ENCODE assay signal across 8 cellular contexts in the genomic region with DNA sequence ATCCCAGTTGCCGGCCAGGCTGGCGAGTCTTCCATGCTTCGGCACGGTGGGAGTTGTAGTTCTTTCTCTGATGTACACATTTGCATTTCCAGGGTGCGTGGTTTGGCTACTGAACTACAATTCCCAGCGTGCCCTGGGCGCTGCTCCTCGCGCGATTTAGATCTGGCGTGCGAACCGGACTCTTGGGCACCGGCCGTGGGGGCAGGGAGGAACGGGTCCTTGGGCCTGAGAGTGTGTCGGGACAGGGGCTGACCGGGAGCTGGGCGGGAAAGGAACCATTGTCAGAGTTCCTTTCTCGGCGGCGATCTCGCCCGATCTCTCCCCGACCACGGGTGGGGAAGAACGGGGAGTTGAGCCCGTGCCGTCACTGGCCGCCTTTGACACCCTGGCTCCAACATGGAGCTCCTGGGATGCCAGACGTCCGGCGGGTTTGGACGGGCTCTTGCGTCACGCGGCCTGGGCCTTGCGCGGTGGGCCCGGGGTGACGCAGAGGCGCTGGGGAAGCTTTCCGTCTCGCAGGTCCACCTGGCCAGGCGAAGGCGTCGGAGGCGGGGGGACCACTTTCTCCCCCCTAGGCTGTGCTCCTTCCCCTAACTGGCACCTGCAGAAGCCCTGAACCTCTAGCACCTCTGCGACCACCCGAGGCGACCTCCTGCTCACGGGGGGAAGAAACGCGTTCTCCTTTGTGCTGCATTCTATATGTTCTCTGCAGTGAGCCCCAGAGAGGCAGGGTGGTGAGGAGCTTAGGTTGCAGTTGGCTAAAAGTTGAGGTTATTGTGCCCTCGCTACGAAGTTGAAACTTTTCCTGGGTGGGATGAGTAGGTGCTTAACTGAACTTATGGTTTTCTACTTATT. TPM values are rescaled to one million over a fixed set of nuclear protein-coding genes. Genes with fewer than 3 reads are reported as not detected.
A peak's percentile ranks its signal among the peaks of the same experiment; 100 is the strongest.
DNase-seq lines count a peak whose midpoint lies in the region; ATAC-seq and TF ChIP-seq lines count a peak whose summit lies in the region.

No MANE protein-coding gene starts in this region.

- H3K9ac ChIP-seq in GM23248 (peak overlapping the region; percentile 98), muscle layer of colon (ENCODE audit: low read length) (peak overlapping the region; percentile 97)

- peak overlapping the region; percentile 67 for H2AFZ ChIP-seq in GM23248

- H3K9me3 ChIP-seq in GM23248 (ENCODE audit: low read depth), result no peaks in the 10 kb centered on the region
- H3K9me3 ChIP-seq in KOPT-K1 (ENCODE audit: insufficient read depth, low read length, poor library complexity, severe bottlenecking), result no peaks in the 10 kb centered on the region
- H3K9me3 ChIP-seq in Panc1 (ENCODE audit: control insufficient read depth, insufficient read depth, low read depth, low read length), result no peaks in the 10 kb centered on the region
- no peaks in the 10 kb centered on the region for H3K9me3 ChIP-seq in esophagus squamous epithelium
- no peaks in the 10 kb centered on the region for H3K9me3 ChIP-seq in muscle layer of colon (ENCODE audit: low read length)

- POLR2A ChIA-PET in Panc1 (lab: Charles Lee), result interaction anchor here (0.7 kb wide), 1 partner anchor 421 kb away, joined by 3 read pairs; no protein-coding TSS in a partner anchor

- H4K20me1 ChIP-seq in GM23248 (ENCODE audit: insufficient read depth), result peaks cover 17% of the 10 kb centered on the region; the same call in 1 of the 2 replicates

- DNase-seq in DMS79 (lab: John Stamatoyannopoulos, UW) (peak; percentile 93), GM23248 (peak; percentile 99), Panc1 (ENCODE audit: low read depth, low spot score) (peak; percentile 96), activated T-helper 1 cell treated with Interleukin-2 at 50 U/mL for 16 hours (ENCODE audit: low read depth) (peak; percentile 72), esophagus squamous epithelium (lab: John Stamatoyannopoulos, UW) (peak; percentile 69)
- peak; percentile 87 for DNase-seq in stimulated activated CD8-positive, alpha-beta memory T cell treated with anti-CD3 and anti-CD28 coated beads, Interleukin-4, amount 100 ng/mL, for 48 hours

- H3K27me3 ChIP-seq in GM23248 (replicated peaks; ENCODE audit: insufficient read depth) (no peaks in the 10 kb centered on the region), Panc1 (ENCODE audit: control insufficient read depth, insufficient read depth, low read length) (no peaks in the 10 kb centered on the region), esophagus squamous epithelium (no peaks in the 10 kb centered on the region), muscle layer of colon (ENCODE audit: control insufficient read depth in 1 of 2, insufficient read depth in 2 of 2, low read length in 2 of 2) (no peaks in the 10 kb centered on the region)

- peak; percentile 90 for ATAC-seq in Panc1

- peaks cover 38% of the 10 kb centered on the region for H3F3A ChIP-seq in GM23248 (ENCODE audit: insufficient read depth)

- peak overlapping the region; percentile 97 for H3K4me2 ChIP-seq in GM23248 (ENCODE audit: unreplicated experiment)

- BruUV-seq in Panc1 (replicated peaks; lab: Mats Ljungman, UMichigan), result no TSS peak

- TF ChIP-seq POLR2A in esophagus squamous epithelium (IDR thresholded peaks at IDR 0.05), result peak in 1 of 4 donors; percentile 21

- in situ Hi-C loops in GM23248 (cut with MboI), result no loop called here
- in situ Hi-C loops in Panc1 (cut with HindIII; ENCODE audit: low pct_unique_long_range_greater_than_20kb, low sequenced_read_pairs), result no loop called here

- CTCF ChIA-PET in Panc1 (lab: Charles Lee), result no interaction called here

- no peak for TF ChIP-seq CTCF in Panc1 (IDR thresholded peaks at IDR 0.05)
- no peak for TF ChIP-seq CTCF in esophagus squamous epithelium (IDR thresholded peaks at IDR 0.05)

- intact Hi-C loops in Panc1 (cut with micrococcal nuclease; ENCODE audit: unreplicated experiment), result no loop called here
- intact Hi-C loops in esophagus squamous epithelium (cut with DNase I), result loop anchor here (10.0 kb wide), 1 partner anchor 246 kb away; a partner anchor contains a TSS

- 0 to 2% methylated on average over 42 to 56 of the region's 56 CpGs for whole genome bisulfite sequencing in GM23248 (ENCODE audit: low coverage in 1 of 2, low lambda C conversion rate in 2 of 2, missing lambda C conversion rate in 2 of 2), 2 experiments
- WGBS in esophagus squamous epithelium, 2 donors, result 0 to 1% methylated on average over 15 to 19 of the region's 56 CpGs

- peaks cover 56% of the 10 kb centered on the region for H3K79me2 ChIP-seq in GM23248 (ENCODE audit: insufficient read depth)

- no peaks in the 10 kb centered on the region for H3K9me2 ChIP-seq in GM23248 (ENCODE audit: insufficient read depth)

- peaks cover 14% of the 10 kb centered on the region for H3K36me3 ChIP-seq in GM23248 (ENCODE audit: low read depth)
- H3K36me3 ChIP-seq in KOPT-K1 (ENCODE audit: insufficient read depth, low read length), result peaks cover 11% of the 10 kb centered on the region
- H3K36me3 ChIP-seq in Panc1 (ENCODE audit: control insufficient read depth, insufficient read depth, low read length), result peaks cover 3% of the 10 kb centered on the region
- peaks cover 0 to 5% (median 0%) of the 10 kb centered on the region in 3 donors for H3K36me3 ChIP-seq in esophagus squamous epithelium
- peaks cover 4% of the 10 kb centered on the region for H3K36me3 ChIP-seq in muscle layer of colon (ENCODE audit: insufficient read depth, low read length)

- peak overlapping the region; percentile 95 for H3K4me3 ChIP-seq in GM23248
- peak overlapping the region; percentile 94 to 100 for H3K4me3 ChIP-seq in Panc1 (ENCODE audit: low read depth in 2 of 2, low read length in 2 of 2)
- H3K4me3 ChIP-seq in esophagus squamous epithelium, result peak overlapping the region; percentile 87 to 100 (median 92)
- H3K4me3 ChIP-seq in muscle layer of colon (ENCODE audit: low read depth in 1 of 2, low read length in 2 of 2), result peak overlapping the region; percentile 97 to 100

- peak overlapping the region; percentile 95 for H3K27ac ChIP-seq in GM23248
- H3K27ac ChIP-seq in KOPT-K1 (ENCODE audit: low read depth, low read length, poor library complexity, severe bottlenecking), result peak overlapping the region; percentile 82
- H3K27ac ChIP-seq in Panc1 (ENCODE audit: low read length), result peak overlapping the region; percentile 93
- H3K27ac ChIP-seq in esophagus squamous epithelium, result peak overlapping the region; percentile 98 to 100 (median 99)
- H3K27ac ChIP-seq in muscle layer of colon (ENCODE audit: low read depth, low read length), result peak overlapping the region; percentile 100

- H3K4me1 ChIP-seq in GM23248 (ENCODE audit: insufficient read depth), result peaks cover 36% of the 10 kb centered on the region
- H3K4me1 ChIP-seq in Panc1 (ENCODE audit: control insufficient read depth, insufficient read depth, low read length), result peaks cover 19% of the 10 kb centered on the region
- peaks cover 10 to 57% (median 18%) of the 10 kb centered on the region in 3 donors for H3K4me1 ChIP-seq in esophagus squamous epithelium
- peaks cover 37% of the 10 kb centered on the region for H3K4me1 ChIP-seq in muscle layer of colon (ENCODE audit: insufficient read depth, low read length)

RNA-seq across cellular contexts. Expression of a gene that starts 0.8 kb away (rescaled TPM):
- total RNA-seq in GM23248 (2014; rRNA removed; shearing (Covaris generic)), result 61.4 and 75.5 TPM in 2 replicates
- polyA plus RNA-seq in GM23248 (2016; fragmentation: Nextera tagmentation; extraction: Ambion mirVana), result 71.9 and 73.9 TPM in 2 replicates
- total RNA-seq in Panc1 (2021; ENCODE audit: unreplicated experiment) (54.3 TPM), esophagus squamous epithelium (10 to 100 TPM; 19.4 to 52.1 (median 31.1) TPM)
- polyA plus RNA-seq in Panc1 (2012; ENCODE audit: insufficient read length), result 15.1 TPM

RNA-seq across cellular contexts. Expression of a gene that starts 29.8 kb away (rescaled TPM):
- total RNA-seq in GM23248 (2014; rRNA removed; shearing (Covaris generic)), result not detected in 2 replicates
- 0.27 and 0.39 TPM in 2 replicates for polyA plus RNA-seq in GM23248 (2016; fragmentation: Nextera tagmentation; extraction: Ambion mirVana)
- total RNA-seq in Panc1 (2021; ENCODE audit: unreplicated experiment), result 2.3 TPM
- polyA plus RNA-seq in Panc1 (2012; ENCODE audit: insufficient read length), result 0.63 TPM
- 1 to 10 TPM in 2 of 4 donors, under 1 TPM in 2; 0.40 to 2.7 (median 1.4) TPM for total RNA-seq in esophagus squamous epithelium

Comparison
In these comparisons a context has a peak if more than half of its experiments do, and no peak if none do; other contexts are left out.
1. Peak in every context shown above with its lines: DNase-seq, ATAC-seq, H3K4me3 ChIP-seq and H3K27ac ChIP-seq.